In the genomic region with DNA sequence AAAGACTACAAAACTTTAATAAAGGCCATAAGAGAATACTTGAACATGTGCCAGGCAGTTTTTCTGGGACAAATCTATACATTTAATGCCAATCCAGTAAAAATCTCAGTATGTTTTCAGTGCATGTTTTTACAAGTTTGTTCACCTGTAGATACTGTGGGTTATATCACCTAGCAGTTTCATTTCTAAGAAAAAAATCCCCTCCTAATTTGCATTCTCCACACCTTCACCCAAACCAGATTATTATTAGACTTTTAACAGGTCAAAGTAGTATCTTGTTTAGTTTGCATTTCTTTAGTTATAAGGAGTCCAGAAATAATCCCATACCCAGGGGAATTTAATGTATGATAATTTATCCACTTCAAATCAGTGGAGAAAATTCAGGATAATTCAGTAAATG, we compare ENCODE assay signal across 27 cellular contexts. TPM values are rescaled to one million over a fixed set of nuclear protein-coding genes. Genes with fewer than 3 reads are reported as not detected.
DNase-seq lines count a peak whose midpoint lies in the region; ATAC-seq, FAIRE-seq and TF ChIP-seq lines count a peak whose summit lies in the region.
"Had no signal": no experiment of that assay in that cellular context is flagged by ENCODE, and none has a peak within 500 bp of the region (broad histone marks: within the 10 kb centered on the region; RNA-seq: fewer than 3 reads in every experiment).

No MANE protein-coding gene starts in this region.

- H3K4me3 ChIP-seq in pancreas, result no peak overlapping the region
- H3K4me3 ChIP-seq: ascending aorta, Peyer's patch, thoracic aorta had no signal

- H3K4me1 ChIP-seq in pancreas, result peaks cover 0 to 13% (median 0%) of the 10 kb centered on the region in 3 donors
- H3K4me1 ChIP-seq: Peyer's patch had no signal

- H3K9me3 ChIP-seq in pancreas, result no peaks in the 10 kb centered on the region
- H3K9me3 ChIP-seq: ascending aorta, Peyer's patch, thoracic aorta had no signal

- no peak for TF ChIP-seq CTCF in pancreas (IDR thresholded peaks at IDR 0.05)

- no peaks in the 10 kb centered on the region for H3K36me3 ChIP-seq in pancreas
- H3K36me3 ChIP-seq: ascending aorta, Peyer's patch, thoracic aorta had no signal

- H3K27me3 ChIP-seq in pancreas, result no peaks in the 10 kb centered on the region
- H3K27me3 ChIP-seq: ascending aorta, Peyer's patch had no signal

- intact Hi-C loops in pancreas (cut with DNase I), result no loop called here

- FAIRE-seq in pancreas (lab: Jason Lieb, UNC), result peak; percentile 20
- FAIRE-seq: H1, HepG2 had no signal

- no peak for DNase-seq in pancreas
- no peak for DNase-seq in NOMO-1 treated with DMSO at 0.1 percent for 48 hours (lab: John Stamatoyannopoulos, UW; ENCODE audit: unreplicated experiment)
- no peak for DNase-seq in DMS 273 (lab: John Stamatoyannopoulos, UW; ENCODE audit: unreplicated experiment)
- no peak for DNase-seq in OCI-M2 (lab: John Stamatoyannopoulos, UW; ENCODE audit: unreplicated experiment)
- DNase-seq: activated CD4-positive, alpha-beta T cell treated with anti-CD3 and anti-CD28 coated beads for 48 hours; activated T-cell treated with anti-CD3 and anti-CD28 coated beads, Interleukin-2, amount 50 U/mL, for 48 hours; caudate nucleus; CD8-positive, alpha-beta T cell; dermis blood vessel endothelial cell; kidney glomerular epithelial cell; mesendoderm; naive thymus-derived CD4-positive, alpha-beta T cell; NCI-H1105; NCI-H510A; occipital lobe; Peyer's patch; retina; stimulated activated CD4-positive, alpha-beta T cell treated with anti-CD3 and anti-CD28 coated beads, Interleukin-2, amount 100 ng/mL, for 48 hours; stimulated activated naive CD4-positive, alpha-beta T cell treated with Interleukin-2 at 50 U/mL for 16 hours had no signal

- ATAC-seq in GM18520 (IDR thresholded peaks at IDR 0.05; ENCODE audit: unreplicated experiment), result peak; percentile 59
- ATAC-seq in GM21717 (IDR thresholded peaks at IDR 0.05; ENCODE audit: unreplicated experiment), result peak; percentile 65
- ATAC-seq in HG03439 (IDR thresholded peaks at IDR 0.05; ENCODE audit: unreplicated experiment), result peak; percentile 82
- no peak for ATAC-seq in pancreas
- ATAC-seq: CD8-positive, alpha-beta T cell; HepG2; naive thymus-derived CD4-positive, alpha-beta T cell had no signal

- H3K27ac ChIP-seq in pancreas, result no peak overlapping the region
- H3K27ac ChIP-seq: HL-60, Peyer's patch had no signal

RNA-seq across cellular contexts. Expression of a gene that starts 17.0 kb away (rescaled TPM):
- 10 to 100 TPM in 2 of 6 donors, 1 to 10 TPM in 4; 1.9 to 16.0 (median 4.1) TPM for total RNA-seq in pancreas
- polyA plus RNA-seq in pancreas, result 10 to 100 TPM in 1 of 2 donors, 1 to 10 TPM in 1; 8.1 to 10.8 TPM

Comparison
In these comparisons a context has a peak if more than half of its experiments do, and no peak if none do; other contexts are left out.
1. ATAC-seq: peak in GM18520 (single experiment), GM21717 (single experiment) and HG03439 (single experiment); none in pancreas (0 of 4).